ENCODE assay signal across 28 cellular contexts in the genomic region with DNA sequence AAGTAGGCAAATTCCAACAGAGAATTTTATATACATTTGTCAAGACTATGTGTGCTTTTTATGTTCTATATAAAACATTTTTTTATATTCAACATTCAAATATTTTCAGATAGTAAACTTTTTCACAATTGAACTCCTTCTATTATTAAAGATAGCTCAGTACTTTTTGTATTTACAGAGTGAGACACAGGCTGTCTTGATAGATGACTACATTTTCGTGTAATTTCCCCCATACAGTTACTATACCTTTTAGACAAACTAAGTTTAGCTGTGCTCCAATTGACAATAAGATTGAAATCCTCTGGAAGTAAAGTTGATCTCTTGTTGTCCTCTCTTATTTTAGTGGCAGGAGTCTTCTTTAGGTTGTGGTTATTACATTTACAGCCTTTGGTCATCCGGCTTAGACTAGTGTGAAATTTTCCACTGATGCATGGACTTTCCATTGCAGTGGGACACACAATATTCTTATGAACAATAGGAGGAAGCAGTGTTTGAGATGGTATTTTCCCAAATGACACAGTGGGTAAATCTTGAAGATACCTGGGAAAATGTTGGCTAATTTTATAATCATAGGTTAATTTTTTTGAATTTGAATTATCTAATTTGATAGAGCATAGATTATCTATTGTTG. TPM values are rescaled to one million over a fixed set of nuclear protein-coding genes. Genes with fewer than 3 reads are reported as not detected.
DNase-seq lines count a peak whose midpoint lies in the region; ATAC-seq, FAIRE-seq and TF ChIP-seq lines count a peak whose summit lies in the region.
"Had no signal": no experiment of that assay in that cellular context is flagged by ENCODE, and none has a peak within 500 bp of the region (broad histone marks: within the 10 kb centered on the region; RNA-seq: fewer than 3 reads in every experiment).

No MANE protein-coding gene starts in this region.

- H3K4me1 ChIP-seq in OCI-LY3 (ENCODE audit: low read length), result peaks cover 16% of the 10 kb centered on the region
- H3K4me1 ChIP-seq: BE2C had no signal

- peak overlapping the region; percentile 6; the same call in 1 of the 2 replicates for H3K4me2 ChIP-seq in OCI-LY3 (ENCODE audit: low read length)
- H3K4me2 ChIP-seq: KMS-11 had no signal

- peaks cover 0 to 3% of the 10 kb centered on the region in 2 donors for H3K9me3 Mint-ChIP-seq in stimulated activated naive B cell treated with anti-CD40 and anti-IgM and Interleukin-4, amounts not matched to agents 10 μg/mL and 1 μg/mL and 100 μg/mL, for 72 hours

- peak; percentile 45 to 67 for DNase-seq in dermis microvascular lymphatic vessel endothelial cell (ENCODE audit: low read depth in 2 of 2)
- peak; percentile 28 to 81 for DNase-seq in lung microvascular endothelial cell (ENCODE audit: low read depth in 2 of 2)
- DNase-seq in glomerular visceral epithelial cell (ENCODE audit: extremely low spot score), result no peak
- no peak for DNase-seq in stimulated activated naive B cell treated with anti-CD40 and anti-IgM and Interleukin-4, amounts not matched to agents 10 μg/mL and 1 μg/mL and 100 μg/mL, for 72 hours
- no peak for DNase-seq in brain microvascular endothelial cell
- no peak for DNase-seq in cerebellum (ENCODE audit: low spot score)
- DNase-seq: ACHN, BE2C, Calu3, DMS79 treated with DMSO at 0.1 percent for 48 hours, GF-D8, H7, MM.1S, NCI-H1048, NCI-H1417, NCI-H1694, NCI-H2029 treated with DMSO at 0.1 percent for 48 hours, NCI-H446 treated with DMSO at 0.1 percent for 48 hours, NCI-H526, SHP77 had no signal

- H3K4me3 ChIP-seq in OCI-LY3 (ENCODE audit: low read length) (no peak overlapping the region), brain microvascular endothelial cell (ENCODE audit: low read depth, low read length) (no peak overlapping the region)

- H3K4me3 Mint-ChIP-seq in stimulated activated naive B cell treated with anti-CD40 and anti-IgM and Interleukin-4, amounts not matched to agents 10 μg/mL and 1 μg/mL and 100 μg/mL, for 72 hours, result no peak overlapping the region
- H3K4me3 Mint-ChIP-seq: CD14-positive monocyte had no signal

- H3K9me3 ChIP-seq in OCI-LY3 (ENCODE audit: insufficient read depth, low read length), result no peaks in the 10 kb centered on the region
- H3K9me3 ChIP-seq: BE2C had no signal

- FAIRE-seq in A204.1 (lab: Jason Lieb, UNC), result peak; percentile 11
- FAIRE-seq: GM12892 had no signal

- H3K27ac ChIP-seq in OCI-LY3 (ENCODE audit: low read length), result no peak overlapping the region
- H3K27ac ChIP-seq in brain microvascular endothelial cell, result no peak overlapping the region
- H3K27ac ChIP-seq: 22Rv1, KMS-11, RWPE1 had no signal

- H3K79me2 ChIP-seq in OCI-LY3 (ENCODE audit: low read length), result no peaks in the 10 kb centered on the region

- H3K9ac ChIP-seq in OCI-LY3 (ENCODE audit: low read length), result no peak overlapping the region
- H3K9ac ChIP-seq: KMS-11 had no signal

- H3K27me3 Mint-ChIP-seq in stimulated activated naive B cell treated with anti-CD40 and anti-IgM and Interleukin-4, amounts not matched to agents 10 μg/mL and 1 μg/mL and 100 μg/mL, for 72 hours, result no peaks in the 10 kb centered on the region

- no peaks in the 10 kb centered on the region for H3K4me1 Mint-ChIP-seq in stimulated activated naive B cell treated with anti-CD40 and anti-IgM and Interleukin-4, amounts not matched to agents 10 μg/mL and 1 μg/mL and 100 μg/mL, for 72 hours
- H3K4me1 Mint-ChIP-seq: CD14-positive monocyte had no signal

- H3K36me3 Mint-ChIP-seq in stimulated activated naive B cell treated with anti-CD40 and anti-IgM and Interleukin-4, amounts not matched to agents 10 μg/mL and 1 μg/mL and 100 μg/mL, for 72 hours, result no peaks in the 10 kb centered on the region
- H3K36me3 Mint-ChIP-seq: CD14-positive monocyte had no signal

- H3K27me3 ChIP-seq in OCI-LY3 (ENCODE audit: low read depth, low read length) (no peaks in the 10 kb centered on the region), brain microvascular endothelial cell (replicated peaks) (no peaks in the 10 kb centered on the region)
- H3K27me3 ChIP-seq: BE2C had no signal

- no peak overlapping the region for H2AFZ ChIP-seq in OCI-LY3 (ENCODE audit: low read depth, low read length)

- no peak for ATAC-seq in stimulated activated naive B cell treated with anti-CD40 and anti-IgM and Interleukin-4, amounts not matched to agents 10 μg/mL and 1 μg/mL and 100 μg/mL, for 72 hours (replicated peaks)
- ATAC-seq: Panc1 had no signal

- H3K36me3 ChIP-seq in OCI-LY3 (replicated peaks; ENCODE audit: low read depth, low read length), result no peaks in the 10 kb centered on the region
- H3K36me3 ChIP-seq in brain microvascular endothelial cell (replicated peaks), result no peaks in the 10 kb centered on the region
- H3K36me3 ChIP-seq: BE2C had no signal

- no peaks in the 10 kb centered on the region for H4K20me1 ChIP-seq in OCI-LY3 (ENCODE audit: insufficient read depth, low read length)

- in situ Hi-C loops in brain microvascular endothelial cell (cut with HindIII; ENCODE audit: low pct_ligation_motif_present, low sequenced_read_pairs), result no loop called here

- TF ChIP-seq CTCF in OCI-LY3 (IDR thresholded peaks at IDR 0.05; ENCODE audit: low read depth, low read length) (no peak), brain microvascular endothelial cell (IDR thresholded peaks at IDR 0.05; ENCODE audit: low read depth, low read length, missing control alignments) (no peak)

- H3K27ac Mint-ChIP-seq in stimulated activated naive B cell treated with anti-CD40 and anti-IgM and Interleukin-4, amounts not matched to agents 10 μg/mL and 1 μg/mL and 100 μg/mL, for 72 hours, result no peak overlapping the region
- H3K27ac Mint-ChIP-seq: CD14-positive monocyte had no signal

RNA-seq across cellular contexts. Expression of a gene that starts 21.0 kb away (rescaled TPM):
- total RNA-seq in dermis microvascular lymphatic vessel endothelial cell (under 0.01 TPM in 1 of 2 replicates, not detected in the other), lung microvascular endothelial cell (not detected in 2 replicates), cerebellum (0.18 TPM)
- total RNA-seq: Calu3, H7 had no signal

Comparison
In these comparisons a context has a peak if more than half of its experiments do, and no peak if none do; other contexts are left out.
1. DNase-seq: peak in dermis microvascular lymphatic vessel endothelial cell (2 of 2) and lung microvascular endothelial cell (2 of 2); none in glomerular visceral epithelial cell (single experiment), stimulated activated naive B cell treated with anti-CD40 and anti-IgM and Interleukin-4, amounts not matched to agents 10 μg/mL and 1 μg/mL and 100 μg/mL, for 72 hours (single experiment), brain microvascular endothelial cell (single experiment) and cerebellum (single experiment).